Comparison of ENCODE assay signal across 8 cellular contexts in genomic region chr4:40897557-40898203, GRCh38.
DNase-seq lines count a peak whose midpoint lies in the region; ATAC-seq and TF ChIP-seq lines count a peak whose summit lies in the region.

No MANE protein-coding gene starts in this region.

- CTCF ChIA-PET in T-cell (lab: Charles Lee): interaction anchor here (0.5 to 1.2 kb wide), 15 partner anchors 8 to 1497 kb away, joined by 3 to 4 read pairs (median 3); no protein-coding TSS in a partner anchor

- H3K27ac Mint-ChIP-seq in GM23338 (peak overlapping the region; percentile 65; the same call in 1 of the 2 replicates), T-cell (no peak overlapping the region)

- peaks cover 3% of the 10 kb centered on the region for H3K27me3 Mint-ChIP-seq in GM23338 (ENCODE audit: insufficient read depth, low read depth, poor library complexity)
- H3K27me3 Mint-ChIP-seq in T-cell: no peaks in the 10 kb centered on the region

- intact Hi-C loops in adrenal gland (cut with DNase I) (loop anchor here (5.0 to 10.0 kb wide), 2 partner anchors 160 to 163 kb away; no protein-coding TSS in a partner anchor), sciatic nerve (cut with DNase I) (no loop called here)

- H3K9me3 ChIP-seq in adrenal gland (replicated peaks in 1 of 3): no peaks in the 10 kb centered on the region
- no peaks in the 10 kb centered on the region for H3K9me3 ChIP-seq in right atrium auricular region

- peak overlapping the region; percentile 44; the same call in 1 of the 3 replicates for H3K4me3 Mint-ChIP-seq in GM23338
- peak overlapping the region; percentile 43 to 69 (median 62) for H3K4me3 Mint-ChIP-seq in T-cell

- H3K27ac ChIP-seq in GM23338 (ENCODE audit: low read depth) (no peak overlapping the region), adrenal gland (no peak overlapping the region), right atrium auricular region (peak overlapping the region; percentile 1 to 3)

- H3K4me3 ChIP-seq in GM23338 (no peak overlapping the region), adrenal gland (peak overlapping the region in 1 of 4 donors; percentile 21), right atrium auricular region (no peak overlapping the region)

- H4K20me1 ChIP-seq in GM23338 (replicated peaks; ENCODE audit: insufficient read depth): no peaks in the 10 kb centered on the region

- no peaks in the 10 kb centered on the region for H3K9me2 ChIP-seq in GM23338 (ENCODE audit: insufficient read depth)

- 32 to 38% (median 36%) methylated on average over 10 of the region's 10 CpGs for WGBS in adrenal gland, 4 donors

- no peaks in the 10 kb centered on the region for H3K36me3 ChIP-seq in GM23338 (ENCODE audit: insufficient read depth)
- peaks cover 0 to 7% of the 10 kb centered on the region in 2 donors for H3K36me3 ChIP-seq in adrenal gland (replicated peaks in 1 of 2)
- H3K36me3 ChIP-seq in right atrium auricular region: peaks cover 5% of the 10 kb centered on the region

- peak; percentile 95 for ATAC-seq in GM23338
- peak; percentile 62 to 72 (median 66) for ATAC-seq in T-cell (replicated peaks in 1 of 4)
- ATAC-seq in sciatic nerve: peak; percentile 64

- H3K4me1 Mint-ChIP-seq in GM23338 (peaks cover 4% of the 10 kb centered on the region), T-cell (peaks cover 4 to 8% (median 5%) of the 10 kb centered on the region in 3 donors)

- no peak overlapping the region for H2AFZ ChIP-seq in GM23338

- peak; percentile 13 for DNase-seq in DMS 273 treated with DMSO at 0.1 percent for 48 hours (lab: John Stamatoyannopoulos, UW)
- DNase-seq in GM23338 (ENCODE audit: low spot score): peak; percentile 94
- peak; percentile 77 for DNase-seq in NCI-H1092 (lab: John Stamatoyannopoulos, UW)
- DNase-seq in T-cell: peak in 32 of 34 experiments; percentile 11 to 60 (median 38)
- peak; percentile 59 to 86 (median 73) for DNase-seq in adrenal gland
- DNase-seq in right atrium auricular region (ENCODE audit: low spot score): peak; percentile 74
- DNase-seq in sciatic nerve (ENCODE audit: low spot score): peak; percentile 84
- no peak for DNase-seq in DMS114 treated with DMSO at 0.1 percent for 48 hours (lab: John Stamatoyannopoulos, UW; ENCODE audit: unreplicated experiment)

- TF ChIP-seq CTCF in GM23338 (conservative IDR thresholded peaks at IDR 0.05; ENCODE audit: low read depth in 2 of 2) (peak; percentile 85 to 90), adrenal gland (IDR thresholded peaks at IDR 0.05) (peak; percentile 52 to 86 (median 74)), right atrium auricular region (IDR thresholded peaks at IDR 0.05) (peak; percentile 73 to 85)

- no peak overlapping the region for H3K4me2 ChIP-seq in GM23338

- H3K36me3 Mint-ChIP-seq in GM23338 (ENCODE audit: low read depth) (no peaks in the 10 kb centered on the region), T-cell (no peaks in the 10 kb centered on the region)

- TF ChIP-seq POLR2A in adrenal gland (IDR thresholded peaks at IDR 0.05): no peak

- no peaks in the 10 kb centered on the region for H3F3A ChIP-seq in GM23338 (replicated peaks; ENCODE audit: low read depth)

- H3K79me2 ChIP-seq in GM23338 (replicated peaks; ENCODE audit: insufficient read depth): no peaks in the 10 kb centered on the region

- no peaks in the 10 kb centered on the region for H3K27me3 ChIP-seq in GM23338 (ENCODE audit: insufficient read depth)
- H3K27me3 ChIP-seq in adrenal gland: no peaks in the 10 kb centered on the region
- no peaks in the 10 kb centered on the region for H3K27me3 ChIP-seq in right atrium auricular region

- H3K9me3 Mint-ChIP-seq in GM23338 (no peaks in the 10 kb centered on the region), T-cell (no peaks in the 10 kb centered on the region)

- no peaks in the 10 kb centered on the region for H3K4me1 ChIP-seq in GM23338 (ENCODE audit: insufficient read depth)
- no peaks in the 10 kb centered on the region for H3K4me1 ChIP-seq in adrenal gland (replicated peaks in 1 of 2)
- H3K4me1 ChIP-seq in right atrium auricular region: peaks cover 0 to 20% of the 10 kb centered on the region in 2 donors

- POLR2A ChIA-PET in T-cell (lab: Charles Lee): interaction anchor here in 1 of 2 donors (0.6 kb wide), 1 partner anchor 25 kb away, joined by 3 read pairs; no protein-coding TSS in a partner anchor

TF ChIP-seq in GM23338, 12 proteins besides CTCF, POLR2A, EP300 and RAD21:
- no peak for TF ChIP-seq REST (IDR thresholded peaks at IDR 0.05; ENCODE audit: unreplicated experiment)
- no peak for TF ChIP-seq ETS1 (IDR thresholded peaks at IDR 0.05)
- no peak for TF ChIP-seq EZH2phosphoT487 (IDR thresholded peaks at IDR 0.05; ENCODE audit: unreplicated experiment)
- TF ChIP-seq STAT1 (IDR thresholded peaks at IDR 0.05; ENCODE audit: unreplicated experiment): no peak
- no peak for TF ChIP-seq ZNF331 (CRISPR knock-in tag; IDR thresholded peaks at IDR 0.05; ENCODE audit: low read depth)

Comparison
In these comparisons a context has a peak if more than half of its experiments do, and no peak if none do; other contexts are left out.
1. H3K27ac ChIP-seq: peak in right atrium auricular region (2 of 2); none in GM23338 (single experiment) and adrenal gland (0 of 5).
2. Peak in every context shown above with its lines, with median percentiles within 50 percentile points of each other: ATAC-seq and CTCF ChIP-seq.